In genomic region chr20:37987602-37988290, GRCh38 we compare ENCODE assay signal across 14 cellular contexts. TPM values are rescaled to one million over a fixed set of nuclear protein-coding genes. Genes with fewer than 3 reads are reported as not detected.
DNase-seq lines count a peak whose midpoint lies in the region; ATAC-seq and TF ChIP-seq lines count a peak whose summit lies in the region.
"Had no signal": no experiment of that assay in that cellular context is flagged by ENCODE, and none has a peak within 500 bp of the region (broad histone marks: within the 10 kb centered on the region; RNA-seq: fewer than 3 reads in every experiment).

No MANE protein-coding gene starts in this region.

- H3K4me3 ChIP-seq in gastrocnemius medialis = no peak overlapping the region
- no peak overlapping the region for H3K4me3 ChIP-seq in adrenal gland
- H3K4me3 ChIP-seq: colonic mucosa had no signal

- no peak for TF ChIP-seq CTCF in CD14-positive monocyte (IDR thresholded peaks at IDR 0.05)
- no peak for TF ChIP-seq CTCF in gastrocnemius medialis (IDR thresholded peaks at IDR 0.05 in 4 of 5, conservative IDR thresholded peaks at IDR 0.05 in 1 of 5)
- no peak for TF ChIP-seq CTCF in adrenal gland (IDR thresholded peaks at IDR 0.05)

- H3K27ac Mint-ChIP-seq in CD14-positive monocyte (peak overlapping the region in 4 of 7 donors; percentile 22 to 53 (median 36)), T-helper 17 cell (no peak overlapping the region)
- peak overlapping the region; percentile 98 for H3K27ac Mint-ChIP-seq in activated T-helper 17 cell treated with anti-CD3 and anti-CD28 coated beads, Interleukin-2, amount 50 U/mL, for 72 hours
- H3K27ac Mint-ChIP-seq: activated CD4-positive, alpha-beta memory T cell treated with anti-CD3 and anti-CD28 coated beads, Interleukin-2, amount 10 ng/mL, durations not matched to agents 7 days and 5 days; CD4-positive, alpha-beta T cell had no signal

- no peak for TF ChIP-seq POLR2A in gastrocnemius medialis (IDR thresholded peaks at IDR 0.05)
- no peak for TF ChIP-seq POLR2A in adrenal gland (IDR thresholded peaks at IDR 0.05)

- H3K27me3 Mint-ChIP-seq in CD14-positive monocyte (ENCODE audit: low read depth in 3 of 3) = peaks cover 0 to 3% (median 1%) of the 10 kb centered on the region in 3 donors
- H3K27me3 Mint-ChIP-seq in activated T-helper 17 cell treated with anti-CD3 and anti-CD28 coated beads, Interleukin-2, amount 50 U/mL, for 72 hours = no peaks in the 10 kb centered on the region
- no peaks in the 10 kb centered on the region for H3K27me3 Mint-ChIP-seq in T-helper 17 cell
- H3K27me3 Mint-ChIP-seq: activated CD4-positive, alpha-beta memory T cell treated with anti-CD3 and anti-CD28 coated beads, Interleukin-2, amount 10 ng/mL, durations not matched to agents 7 days and 5 days; CD4-positive, alpha-beta T cell had no signal

- peak overlapping the region in 1 of 2 donors; percentile 34 for H3K4me3 Mint-ChIP-seq in CD14-positive monocyte
- no peak overlapping the region for H3K4me3 Mint-ChIP-seq in activated T-helper 17 cell treated with anti-CD3 and anti-CD28 coated beads, Interleukin-2, amount 50 U/mL, for 72 hours
- no peak overlapping the region for H3K4me3 Mint-ChIP-seq in T-helper 17 cell
- H3K4me3 Mint-ChIP-seq: activated CD4-positive, alpha-beta memory T cell treated with anti-CD3 and anti-CD28 coated beads, Interleukin-2, amount 10 ng/mL, durations not matched to agents 7 days and 5 days; CD4-positive, alpha-beta T cell had no signal

- intact Hi-C loops in CD14-positive monocyte (cut with micrococcal nuclease) (no loop called here), gastrocnemius medialis (cut with DNase I; ENCODE audit: low total_unique reads) (loop anchor here (2.0 to 5.0 kb wide), 4 partner anchors 45 to 460 kb away; partner anchors contain the start of genes BLCAP, RPRD1B and TTI1), adrenal gland (cut with DNase I) (no loop called here)

- H3K27me3 ChIP-seq in layer of hippocampus (ENCODE audit: control insufficient read depth, insufficient read depth, low read length) (no peaks in the 10 kb centered on the region), gastrocnemius medialis (no peaks in the 10 kb centered on the region), adrenal gland (no peaks in the 10 kb centered on the region)
- H3K27me3 ChIP-seq: colonic mucosa had no signal

- H3K9me3 Mint-ChIP-seq in CD14-positive monocyte = no peaks in the 10 kb centered on the region
- H3K9me3 Mint-ChIP-seq in activated T-helper 17 cell treated with anti-CD3 and anti-CD28 coated beads, Interleukin-2, amount 50 U/mL, for 72 hours = no peaks in the 10 kb centered on the region
- H3K9me3 Mint-ChIP-seq: activated CD4-positive, alpha-beta memory T cell treated with anti-CD3 and anti-CD28 coated beads, Interleukin-2, amount 10 ng/mL, durations not matched to agents 7 days and 5 days; CD4-positive, alpha-beta T cell had no signal

- ATAC-seq in activated T-helper 17 cell treated with anti-CD3 and anti-CD28 coated beads, Interleukin-2, amount 50 U/mL, for 72 hours (replicated peaks) = no peak
- ATAC-seq in gastrocnemius medialis (no peak), HG03025 (IDR thresholded peaks at IDR 0.05; ENCODE audit: low FRiP score, unreplicated experiment) (no peak), T-helper 17 cell (no peak)

- in situ Hi-C loops in gastrocnemius medialis (cut with MboI; ENCODE audit: low sequenced_read_pairs in 4 of 4) = loop anchor here in 3 of 4 donors (25.0 kb wide), 3 partner anchors 200 to 800 kb away; partner anchors contain the start of genes MROH8 (in 1 of the 3) and RPN2 (in 1 of the 3)

- 84 to 93% (median 87%) methylated on average over 12 of the region's 12 CpGs for WGBS in adrenal gland, 4 donors

- peaks cover 88 to 89% of the 10 kb centered on the region in 2 donors for H3K4me1 ChIP-seq in gastrocnemius medialis
- peaks cover 17 to 59% of the 10 kb centered on the region in 2 donors for H3K4me1 ChIP-seq in adrenal gland (replicated peaks in 1 of 2)

- H3K36me3 ChIP-seq in gastrocnemius medialis (no peaks in the 10 kb centered on the region), adrenal gland (replicated peaks in 1 of 2) (no peaks in the 10 kb centered on the region)
- H3K36me3 ChIP-seq: colonic mucosa had no signal

- no peak for DNase-seq in CD14-positive monocyte (ENCODE audit: low spot score)
- DNase-seq in gastrocnemius medialis = no peak
- no peak for DNase-seq in GM19240 (ENCODE audit: insufficient read length, low spot score)
- no peak for DNase-seq in adrenal gland
- DNase-seq in T-helper 17 cell = no peak
- DNase-seq: activated CD4-positive, alpha-beta memory T cell treated with anti-CD3 and anti-CD28 coated beads, Interleukin-2, amount 10 ng/mL, durations not matched to agents 7 days and 5 days; activated naive CD4-positive, alpha-beta T cell treated with anti-CD3 and anti-CD28 coated beads, Interleukin-2, amount 50 U/mL, for 16 hours; CD4-positive, alpha-beta T cell; colonic mucosa; GDM1; NCI-H2227 treated with DMSO at 0.1 percent for 48 hours had no signal

- H3K36me3 Mint-ChIP-seq in CD14-positive monocyte (peaks cover 65 to 74% of the 10 kb centered on the region in 2 donors), T-helper 17 cell (ENCODE audit: low read depth) (peaks cover 8% of the 10 kb centered on the region)
- peaks cover 99% of the 10 kb centered on the region for H3K36me3 Mint-ChIP-seq in activated T-helper 17 cell treated with anti-CD3 and anti-CD28 coated beads, Interleukin-2, amount 50 U/mL, for 72 hours (ENCODE audit: low read depth)

- H3K4me1 Mint-ChIP-seq in CD14-positive monocyte (peaks cover 31% of the 10 kb centered on the region), T-helper 17 cell (peaks cover 5% of the 10 kb centered on the region)
- H3K4me1 Mint-ChIP-seq in activated T-helper 17 cell treated with anti-CD3 and anti-CD28 coated beads, Interleukin-2, amount 50 U/mL, for 72 hours = peaks cover 21% of the 10 kb centered on the region

- H3K9me3 ChIP-seq in gastrocnemius medialis (no peaks in the 10 kb centered on the region), adrenal gland (replicated peaks in 1 of 3) (no peaks in the 10 kb centered on the region), T-helper 17 cell (ENCODE audit: control insufficient read depth, low read length, poor library complexity, severe bottlenecking) (no peaks in the 10 kb centered on the region)
- H3K9me3 ChIP-seq: colonic mucosa had no signal

- H3K27ac ChIP-seq in layer of hippocampus (ENCODE audit: low read depth, low read length) = peak overlapping the region; percentile 33
- H3K27ac ChIP-seq in gastrocnemius medialis = peak overlapping the region; percentile 84 to 93 (median 90)
- peak overlapping the region in 2 of 5 donors; percentile 10 to 62 for H3K27ac ChIP-seq in adrenal gland
- H3K27ac ChIP-seq: colonic mucosa had no signal

RNA-seq across cellular contexts. Expression of gene TTI1, which starts 45.5 kb away (rescaled TPM):
- polyA plus RNA-seq in CD14-positive monocyte (1 to 10 TPM; 6.4 to 8.8 TPM), adrenal gland (10 to 100 TPM; 12.5 to 21.6 (median 15.2) TPM)
- total RNA-seq in activated T-helper 17 cell treated with anti-CD3 and anti-CD28 coated beads, Interleukin-2, amount 50 U/mL, for 72 hours = 10 to 100 TPM; 33.0 to 40.5 TPM
- total RNA-seq in gastrocnemius medialis (10 to 100 TPM; 14.8 to 25.4 (median 20.3) TPM), adrenal gland (10 to 100 TPM; 12.7 to 28.0 (median 20.2) TPM), T-helper 17 cell (10 to 100 TPM; 15.5 to 16.0 TPM)

RNA-seq across cellular contexts. Expression of gene RPRD1B, which starts 45.8 kb away (rescaled TPM):
- polyA plus RNA-seq in CD14-positive monocyte = 1 to 10 TPM; 3.6 to 4.7 TPM
- total RNA-seq in activated T-helper 17 cell treated with anti-CD3 and anti-CD28 coated beads, Interleukin-2, amount 50 U/mL, for 72 hours = 10 to 100 TPM; 37.9 to 46.0 TPM
- 10 to 100 TPM; 25.2 to 61.0 (median 40.6) TPM for total RNA-seq in gastrocnemius medialis
- total RNA-seq in adrenal gland = 10 to 100 TPM; 16.5 to 36.3 (median 29.4) TPM
- polyA plus RNA-seq in adrenal gland = 10 to 100 TPM in 1 of 3 donors, 1 to 10 TPM in 2; 5.9 to 36.4 (median 6.8) TPM
- 10 to 100 TPM; 47.7 to 51.2 TPM for total RNA-seq in T-helper 17 cell
